Comparison of ENCODE assay signal across 8 cellular contexts in genomic region chr13:45370922-45371406, GRCh38. TPM values are rescaled to one million over a fixed set of nuclear protein-coding genes. Genes with fewer than 3 reads are reported as not detected.
DNase-seq lines count a peak whose midpoint lies in the region; ATAC-seq, FAIRE-seq and TF ChIP-seq lines count a peak whose summit lies in the region.

No MANE protein-coding gene starts in this region.

- H3K27ac ChIP-seq in H1 (ENCODE audit: low read depth, low read length) = no peak overlapping the region
- no peak overlapping the region for H3K27ac ChIP-seq in mesendoderm (ENCODE audit: low read depth, low read length)

- H3K27me3 ChIP-seq in H1 (replicated peaks in 1 of 4; ENCODE audit: control insufficient read depth in 3 of 4, extremely low read depth in 1 of 4, insufficient read depth in 3 of 4, low read length in 3 of 4) (no peaks in the 10 kb centered on the region), mesendoderm (ENCODE audit: insufficient read depth, low read length, poor library complexity) (no peaks in the 10 kb centered on the region)

- no peak overlapping the region for H3K14ac ChIP-seq in H1 (ENCODE audit: insufficient read length)

- no peak overlapping the region for H2BK12ac ChIP-seq in H1 (ENCODE audit: low read depth, low read length)

- H3K79me1 ChIP-seq in H1 (ENCODE audit: low read depth, low read length) (no peaks in the 10 kb centered on the region), mesendoderm (ENCODE audit: low read length) (no peaks in the 10 kb centered on the region)

- POLR2A ChIA-PET in H1 (lab: Charles Lee; ENCODE audit: partially characterized antibody) = interaction anchor here (0.7 to 4.1 kb wide), 8 partner anchors 9 to 112 kb away, joined by 3 to 23 read pairs (median 3); partner anchors contain the start of gene TPT1

- peaks cover 0 to 2% of the 10 kb centered on the region in 2 experiments for H4K20me1 ChIP-seq in H1 (replicated peaks in 1 of 2; ENCODE audit: control insufficient read depth in 1 of 2, insufficient read depth in 2 of 2, low read length in 2 of 2)

- H4K8ac ChIP-seq in H1 (ENCODE audit: extremely low read depth, insufficient read depth, low read length) (no peak overlapping the region), mesendoderm (ENCODE audit: low read depth, low read length) (no peak overlapping the region)

- TF ChIP-seq RAD21 in Ishikawa (IDR thresholded peaks at IDR 0.05; ENCODE audit: low read depth) (peak; percentile 92), H1 (IDR thresholded peaks at IDR 0.05 in 1 of 2, conservative IDR thresholded peaks at IDR 0.05 in 1 of 2; ENCODE audit: low read depth in 2 of 2, low read length in 2 of 2) (peak; percentile 94)

- TF ChIP-seq EP300 in Ishikawa (IDR thresholded peaks at IDR 0.05; ENCODE audit: borderline replicate concordance) (no peak), H1 (IDR thresholded peaks at IDR 0.05; ENCODE audit: borderline replicate concordance in 1 of 2, low read depth in 2 of 2, low read length in 2 of 2) (no peak)

- no peaks in the 10 kb centered on the region for H3K23me2 ChIP-seq in H1 (ENCODE audit: low read depth, low read length)

- H3K4me1 ChIP-seq in H1 (replicated peaks in 1 of 4; ENCODE audit: control insufficient read depth in 3 of 4, insufficient read depth in 4 of 4, low read length in 3 of 4) (peaks cover 0 to 4% (median 2%) of the 10 kb centered on the region in 4 experiments; a peak in 5 of 7 replicates), mesendoderm (ENCODE audit: control insufficient read depth, low read depth, low read length) (peaks cover 4% of the 10 kb centered on the region)

- no peak overlapping the region for H4K5ac ChIP-seq in H1 (ENCODE audit: insufficient read length, low read depth, low read length)
- no peak overlapping the region for H4K5ac ChIP-seq in mesendoderm (ENCODE audit: low read length)

- no peak overlapping the region for H2BK5ac ChIP-seq in H1 (ENCODE audit: low read depth, low read length)
- no peak overlapping the region for H2BK5ac ChIP-seq in mesendoderm (ENCODE audit: low read length)

- H2AK5ac ChIP-seq in H1 (ENCODE audit: low read depth, low read length) = no peak overlapping the region
- no peak overlapping the region for H2AK5ac ChIP-seq in mesendoderm (ENCODE audit: low read length)

- H3K9me3 ChIP-seq in H1 (ENCODE audit: insufficient read depth in 2 of 2, low read depth in 1 of 2, low read length in 1 of 2) = no peaks in the 10 kb centered on the region

- H2BK120ac ChIP-seq in H1 (replicated peaks; ENCODE audit: low read depth, low read length) = no peak overlapping the region
- no peak overlapping the region for H2BK120ac ChIP-seq in mesendoderm (ENCODE audit: low read depth, low read length)

- WGBS in H1 (ENCODE audit: extremely low coverage in 1 of 2, insufficient coverage in 1 of 2, insufficient read length in 1 of 2, insufficient replicate concordance in 2 of 2, low coverage in 1 of 2, low lambda C conversion rate in 2 of 2, missing lambda C conversion rate in 1 of 2), 2 experiments = 13% methylated on average over 30 of the region's 30 CpGs; no CpG with 5 or more reads in 1 of the 2 experiments
- whole genome bisulfite sequencing in mesendoderm (ENCODE audit: extremely low coverage, insufficient coverage, low lambda C conversion rate) = no CpG with 5 or more reads among the region's 30 CpGs

- H2AFZ ChIP-seq in H1 (ENCODE audit: low read length) = no peak overlapping the region

- ATAC-seq in GM21529 (IDR thresholded peaks at IDR 0.05; ENCODE audit: unreplicated experiment) = no peak

- H2BK20ac ChIP-seq in H1 (ENCODE audit: low read length) = no peak overlapping the region

- DNase-seq in AG20443 (ENCODE audit: low spot score) (peak; percentile 93), H1 (ENCODE audit: low read depth in 1 of 2, low spot score in 2 of 2) (peak; percentile 72 to 92), mesendoderm (peak; percentile 90), NCI-H1092 treated with DMSO at 0.1 percent for 48 hours (lab: John Stamatoyannopoulos, UW) (no peak)
- peak; percentile 83 for DNase-seq in activated CD8-positive, alpha-beta memory T cell treated with anti-CD3 and anti-CD28 coated beads for 24 hours
- peak; percentile 24 to 33 for DNase-seq in stimulated activated CD8-positive, alpha-beta memory T cell treated with anti-CD3 and anti-CD28 coated beads, Interleukin-2, amount 100 ng/mL, for 1 hour (ENCODE audit: low read depth in 2 of 2)

- CTCF ChIA-PET in H1 (lab: Charles Lee; ENCODE audit: partially characterized antibody) = interaction anchor here (0.7 to 12.3 kb wide), 40 partner anchors 8 to 243 kb away, joined by 3 to 164 read pairs (median 4); partner anchors contain the start of genes COG3, SLC25A30 and TPT1

- no peak overlapping the region for H3K9ac ChIP-seq in H1 (replicated peaks in 1 of 4; ENCODE audit: extremely low read depth in 1 of 4, low read depth in 3 of 4, low read length in 3 of 4)
- H3K9ac ChIP-seq in mesendoderm (ENCODE audit: low read length) = no peak overlapping the region

- no peak overlapping the region for H2BK15ac ChIP-seq in H1 (ENCODE audit: low read length)
- H2BK15ac ChIP-seq in mesendoderm (replicated peaks; ENCODE audit: low read depth) = no peak overlapping the region

- no peak overlapping the region for H3K56ac ChIP-seq in H1 (replicated peaks; ENCODE audit: insufficient read length, low read depth, low read length)
- H3K56ac ChIP-seq in mesendoderm (ENCODE audit: low read length) = no peak overlapping the region

- H3K23ac ChIP-seq in H1 (ENCODE audit: insufficient read length) (no peak overlapping the region), mesendoderm (ENCODE audit: low read length) (no peak overlapping the region)

- H3K4me2 ChIP-seq in H1 (ENCODE audit: insufficient read depth in 1 of 2, low read depth in 2 of 2, low read length in 2 of 2) (peak overlapping the region in 1 of 2 experiments; percentile 52; a peak in 3 of 4 replicates), mesendoderm (ENCODE audit: low read length) (no peak overlapping the region)

- no peak overlapping the region for H3K18ac ChIP-seq in H1 (ENCODE audit: extremely low read depth, low read length)
- no peak overlapping the region for H3K18ac ChIP-seq in mesendoderm (ENCODE audit: low read length)

- H3K4ac ChIP-seq in H1 (replicated peaks; ENCODE audit: insufficient read length, low read depth, low read length) (no peak overlapping the region), mesendoderm (ENCODE audit: low read depth, low read length) (no peak overlapping the region)

- H3K36me3 ChIP-seq in H1 (ENCODE audit: control insufficient read depth in 2 of 4, insufficient read depth in 4 of 4, low read length in 3 of 4) = no peaks in the 10 kb centered on the region; a peak in 1 of 8 replicates
- no peaks in the 10 kb centered on the region for H3K36me3 ChIP-seq in mesendoderm (ENCODE audit: control insufficient read depth, insufficient read depth, low read length)

- H3K79me2 ChIP-seq in H1 (ENCODE audit: control insufficient read depth in 1 of 2, insufficient read depth in 2 of 2, low read length in 2 of 2) = no peaks in the 10 kb centered on the region
- H3K79me2 ChIP-seq in mesendoderm (ENCODE audit: control insufficient read depth, insufficient read depth, low read length) = no peaks in the 10 kb centered on the region

- peak; percentile 92 to 97 (median 96) for TF ChIP-seq CTCF in H1 (IDR thresholded peaks at IDR 0.05; ENCODE audit: control extremely low read depth in 1 of 3, insufficient read depth in 1 of 3, low read depth in 1 of 3, low read length in 3 of 3)

- H3K4me3 ChIP-seq in H1 (ENCODE audit: extremely low read depth in 1 of 4, insufficient read depth in 2 of 4, low read depth in 3 of 4, low read length in 4 of 4) (peak overlapping the region in 1 of 4 experiments; percentile 30; a peak in 1 of 8 replicates), mesendoderm (ENCODE audit: low read length) (no peak overlapping the region)

- FAIRE-seq in H1 (lab: Jason Lieb, UNC) = peak; percentile 71

- no peak for TF ChIP-seq POLR2A in H1 (IDR thresholded peaks at IDR 0.05; ENCODE audit: control extremely low read depth in 1 of 2, low read depth in 2 of 2, low read length in 2 of 2)

- no peak overlapping the region for H4K91ac ChIP-seq in H1 (replicated peaks; ENCODE audit: insufficient read length, low read length)

TF ChIP-seq in H1, 55 proteins besides CTCF, POLR2A, EP300 and RAD21 (continues in another document):
- TF ChIP-seq RBBP5 (IDR thresholded peaks at IDR 0.05; ENCODE audit: borderline replicate concordance, low read depth, low read length) (peak; percentile 49; the same call in 1 of the 2 replicates), HDAC2 (IDR thresholded peaks at IDR 0.05; ENCODE audit: borderline replicate concordance in 1 of 2, low read depth in 2 of 2, low read length in 2 of 2) (no peak), NANOG (IDR thresholded peaks at IDR 0.05; ENCODE audit: insufficient read depth, low read depth, low read length, poor library complexity, severe bottlenecking) (peak; percentile 80), CREB1 (IDR thresholded peaks at IDR 0.05) (0 out of 2 replicates have a peak, but pooled peaks have one; percentile 19), SP1 (IDR thresholded peaks at IDR 0.05; ENCODE audit: low read depth, low read length) (0 out of 2 replicates have a peak, but pooled peaks have one; percentile 37), YY1 (IDR thresholded peaks at IDR 0.05; ENCODE audit: low read depth, low read length) (peak; percentile 72; the same call in 1 of the 2 replicates)

RNA-seq across cellular contexts. Expression of gene TPT1, which starts 30.0 kb away (rescaled TPM):
- total RNA-seq in H1 (2021; fragmentation: NEBNext Ultra II Directional; extraction: Animal tissue kit (Norgen Biotek cat#: 25700)) = 2,279 and 2,327 TPM in 2 replicates
- 1,570 and 2,245 TPM in 2 replicates for polyA plus RNA-seq in H1 (2011; rRNA removed)
- 3,127 TPM for polyA plus RNA-seq in H1 (2011; cell fraction: cytosol; rRNA removed)
- 656 TPM for polyA plus RNA-seq in H1 (2011; cell fraction: nucleus; rRNA removed)
- 2,057 to 3,095 TPM (median 2,368 TPM) in 4 replicates for polyA plus RNA-seq in H1 (2012, experiment 1 of 2)
- polyA plus RNA-seq in H1 (2012, experiment 2 of 2) = 1,830 TPM
- polyA plus RNA-seq in H1 (2013, experiment 1 of 2) = 2,071 TPM
- 2,093 TPM for polyA plus RNA-seq in H1 (2013, experiment 2 of 2)
- 622 and 832 TPM in 2 replicates for polyA minus RNA-seq in H1 (2011; rRNA and poly(A)+ RNA removed)
- 706 TPM for polyA minus RNA-seq in H1 (2011; cell fraction: cytosol; rRNA and poly(A)+ RNA removed)
- 799 TPM for polyA minus RNA-seq in H1 (2011; cell fraction: nucleus; rRNA and poly(A)+ RNA removed)
- polyA plus RNA-seq in mesendoderm (2013, experiment 1 of 2) = 2,379 TPM
- polyA plus RNA-seq in mesendoderm (2013, experiment 2 of 2) = 2,407 TPM

RNA-seq across cellular contexts. Expression of gene SLC25A30, which starts 47.2 kb away (rescaled TPM):
- total RNA-seq in H1 (2021; fragmentation: NEBNext Ultra II Directional; extraction: Animal tissue kit (Norgen Biotek cat#: 25700)) = 7.4 and 8.7 TPM in 2 replicates
- polyA plus RNA-seq in H1 (2011; rRNA removed) = 2.1 and 2.5 TPM in 2 replicates
- 2.7 TPM for polyA plus RNA-seq in H1 (2011; cell fraction: cytosol; rRNA removed)
- 1.4 TPM for polyA plus RNA-seq in H1 (2011; cell fraction: nucleus; rRNA removed)
- polyA plus RNA-seq in H1 (2012, experiment 1 of 2) = 4.1 to 6.2 TPM (median 5.0 TPM) in 4 replicates
- polyA plus RNA-seq in H1 (2012, experiment 2 of 2) = 0.37 TPM
- 6.0 TPM for polyA plus RNA-seq in H1 (2013, experiment 1 of 2)
- polyA plus RNA-seq in H1 (2013, experiment 2 of 2) = 5.6 TPM
- polyA minus RNA-seq in H1 (2011; rRNA and poly(A)+ RNA removed) = 14.0 and 14.9 TPM in 2 replicates
- polyA minus RNA-seq in H1 (2011; cell fraction: cytosol; rRNA and poly(A)+ RNA removed) = 7.4 TPM
- polyA minus RNA-seq in H1 (2011; cell fraction: nucleus; rRNA and poly(A)+ RNA removed) = 4.7 TPM
- 3.4 TPM for polyA plus RNA-seq in mesendoderm (2013, experiment 1 of 2)
- polyA plus RNA-seq in mesendoderm (2013, experiment 2 of 2) = 4.8 TPM
